In the genomic region with DNA sequence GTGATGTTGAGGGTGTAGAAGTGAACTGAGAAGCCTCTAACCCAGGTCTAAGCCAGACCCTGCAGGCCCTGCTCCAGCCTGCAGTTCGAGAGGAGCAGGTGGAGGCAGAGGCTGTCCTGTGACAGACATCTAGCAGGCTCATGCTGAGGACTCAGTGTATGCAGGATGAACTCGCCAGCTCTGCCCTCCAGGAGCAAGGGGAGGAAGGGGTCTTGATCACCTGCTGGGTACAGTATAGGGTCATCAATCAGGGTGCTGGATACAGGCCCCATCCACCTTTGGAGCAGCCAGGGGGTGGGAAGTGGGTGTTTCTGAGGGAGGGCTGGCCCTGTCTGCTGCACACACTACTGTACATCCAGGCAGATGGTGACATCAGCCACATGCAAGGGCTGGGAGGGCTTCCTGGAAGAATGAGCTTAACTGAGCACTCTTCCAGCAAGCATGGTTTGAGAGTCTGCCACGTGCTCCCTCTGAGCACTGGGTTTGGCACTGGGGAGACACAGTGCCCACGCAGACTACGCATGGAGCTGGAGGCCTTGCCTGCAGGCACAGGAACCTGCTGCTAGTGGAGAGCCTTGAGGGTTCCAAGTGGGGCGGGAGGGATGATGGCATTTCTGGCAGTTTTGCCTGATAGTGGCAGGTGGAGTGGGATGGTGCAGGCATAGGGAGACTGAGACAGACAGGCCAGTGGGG, we compare ENCODE assay signal across 23 cellular contexts. TPM values are rescaled to one million over a fixed set of nuclear protein-coding genes. Genes with fewer than 3 reads are reported as not detected.
DNase-seq lines count a peak whose midpoint lies in the region; ATAC-seq, FAIRE-seq and TF ChIP-seq lines count a peak whose summit lies in the region.
"Had no signal": no experiment of that assay in that cellular context is flagged by ENCODE, and none has a peak within 500 bp of the region (broad histone marks: within the 10 kb centered on the region; RNA-seq: fewer than 3 reads in every experiment).

No MANE protein-coding gene starts in this region.

- H3K27ac ChIP-seq in caudate nucleus (ENCODE audit: low read depth, low read length): peak overlapping the region; percentile 8
- H3K27ac ChIP-seq in small intestine (ENCODE audit: low read depth in 1 of 2, low read length in 1 of 2): no peak overlapping the region
- H3K27ac ChIP-seq: 22Rv1, GM23248, SJCRH30 had no signal

- peaks cover 3% of the 10 kb centered on the region for H3K36me3 Mint-ChIP-seq in IgD-negative memory B cell

- FAIRE-seq in small intestine (lab: Jason Lieb, UNC): no peak
- FAIRE-seq: GM12878 had no signal

- H3K27me3 ChIP-seq in small intestine (ENCODE audit: control insufficient read depth in 2 of 2, insufficient read depth in 2 of 2, low read length in 2 of 2): peaks cover 0 to 5% of the 10 kb centered on the region in 2 donors

- H3K27ac Mint-ChIP-seq in IgD-negative memory B cell: peak overlapping the region in 2 of 3 donors; percentile 50 to 51

- H3K36me3 ChIP-seq in small intestine (ENCODE audit: control insufficient read depth in 2 of 2, insufficient read depth in 2 of 2, low read length in 2 of 2): no peaks in the 10 kb centered on the region
- H3K36me3 ChIP-seq in mucosa of descending colon (ENCODE audit: low read depth): no peaks in the 10 kb centered on the region
- H3K36me3 ChIP-seq: SJCRH30 had no signal

- WGBS in small intestine, 3 donors: 84 to 91% (median 88%) methylated on average over 6 of the region's 6 CpGs

- H3K4me3 ChIP-seq in small intestine (ENCODE audit: low read depth in 1 of 2, low read length in 2 of 2) (no peak overlapping the region), mucosa of descending colon (no peak overlapping the region)
- H3K4me3 ChIP-seq: GM12878, GM23248, SJCRH30 had no signal

- no peaks in the 10 kb centered on the region for H3K9me3 Mint-ChIP-seq in IgD-negative memory B cell

- peak; percentile 25 for DNase-seq in DMS 273 (lab: John Stamatoyannopoulos, UW; ENCODE audit: unreplicated experiment)
- no peak for DNase-seq in DMS 273 treated with DMSO at 0.1 percent for 48 hours (lab: John Stamatoyannopoulos, UW)
- peak in 33 of 61 donors; percentile 17 to 77 (median 36) for DNase-seq in caudate nucleus (lab: John Stamatoyannopoulos, UW)
- DNase-seq in posterior cingulate gyrus: peak in 6 of 10 donors; percentile 61 to 95 (median 84)
- DNase-seq in small intestine: no peak
- no peak for DNase-seq in mucosa of descending colon
- no peak for DNase-seq in iPS-NIHi11 (ENCODE audit: low spot score)
- DNase-seq: Calu3; CD4-positive, alpha-beta memory T cell; DMS79 treated with DMSO at 0.1 percent for 48 hours; GDM1; GM23248; NCI-H1048; NCI-H1436 treated with DMSO at 0.1 percent for 48 hours; NCI-H2081 treated with DMSO at 0.1 percent for 48 hours; NCI-H226; NCI-H524 treated with DMSO at 0.1 percent for 48 hours; NK-92 treated with Interleukin-12 subunit alpha and Interleukin-12 subunit beta, amount 100 ng/mL, for 24 hours; SJCRH30 had no signal

- intact Hi-C loops in posterior cingulate gyrus (cut with DNase I): loop anchor here (10.0 kb wide), 1 partner anchor 50 kb away; a partner anchor contains a TSS
- intact Hi-C loops in mucosa of descending colon (cut with DNase I, micrococcal nuclease): no loop called here

- no peak for ATAC-seq in mucosa of descending colon
- ATAC-seq: GM12878 had no signal

- H3K4me1 Mint-ChIP-seq in IgD-negative memory B cell: peaks cover 0 to 2% (median 2%) of the 10 kb centered on the region in 3 donors

- H3K9me3 ChIP-seq in small intestine (ENCODE audit: control insufficient read depth, low read depth): no peaks in the 10 kb centered on the region
- no peaks in the 10 kb centered on the region for H3K9me3 ChIP-seq in mucosa of descending colon
- H3K9me3 ChIP-seq: SJCRH30 had no signal

- H3K27me3 Mint-ChIP-seq in IgD-negative memory B cell: peaks cover 23% of the 10 kb centered on the region

- H3K4me1 ChIP-seq in small intestine (ENCODE audit: control insufficient read depth in 2 of 2, insufficient read depth in 1 of 2, low read depth in 1 of 2, low read length in 1 of 2) (no peaks in the 10 kb centered on the region), mucosa of descending colon (ENCODE audit: low read depth) (peaks cover 6% of the 10 kb centered on the region)

- H3K4me3 Mint-ChIP-seq in IgD-negative memory B cell: no peak overlapping the region
- H3K4me3 Mint-ChIP-seq: CD4-positive, alpha-beta memory T cell had no signal

- TF ChIP-seq CTCF in mucosa of descending colon (IDR thresholded peaks at IDR 0.05): no peak

RNA-seq across cellular contexts. Expression of a gene that starts 9.2 kb away (rescaled TPM):
- polyA plus RNA-seq in IgD-negative memory B cell (0.26 TPM), small intestine (1 to 10 TPM; 1.3 to 6.1 (median 1.9) TPM)
- total RNA-seq in mucosa of descending colon: 10 to 100 TPM in 1 of 3 donors, 1 to 10 TPM in 2; 1.6 to 12.3 (median 2.5) TPM

RNA-seq across cellular contexts. Expression of a gene that starts 12.4 kb away (rescaled TPM):
- polyA plus RNA-seq in IgD-negative memory B cell (not detected), small intestine (under 1 TPM in 1 of 3 donors, not detected in 2; 0.19 TPM)
- total RNA-seq in mucosa of descending colon: 1 to 10 TPM in 2 of 3 donors, under 1 TPM in 1; 0.81 to 2.2 (median 1.5) TPM
- total RNA-seq: GM23248, RPMI7951 had no signal
- polyA plus RNA-seq: CD4-positive, alpha-beta memory T cell; GM23248 had no signal

RNA-seq across cellular contexts. Expression of a gene that starts 23.0 kb away (rescaled TPM):
- 73.5 TPM for polyA plus RNA-seq in IgD-negative memory B cell
- 10 to 100 TPM; 45.2 to 74.0 (median 71.9) TPM for polyA plus RNA-seq in small intestine
- total RNA-seq in mucosa of descending colon: 10 to 100 TPM; 34.9 to 49.1 (median 39.7) TPM

RNA-seq across cellular contexts. Expression of a gene that starts 27.8 kb away (rescaled TPM):
- polyA plus RNA-seq in IgD-negative memory B cell (61.7 TPM), small intestine (10 to 100 TPM in 1 of 3 donors, under 1 TPM in 2; 0.22 to 10.7 (median 0.81) TPM)
- total RNA-seq in mucosa of descending colon: 1 to 10 TPM; 1.9 to 2.9 (median 2.3) TPM
- total RNA-seq: GM23248 had no signal
- polyA plus RNA-seq: GM23248 had no signal

RNA-seq across cellular contexts. Expression of a gene that starts 47.4 kb away (rescaled TPM):
- polyA plus RNA-seq in IgD-negative memory B cell (39.3 TPM), small intestine (10 to 100 TPM in 1 of 3 donors, 1 to 10 TPM in 2; 6.7 to 10.5 (median 9.6) TPM)
- 10 to 100 TPM; 26.0 to 52.0 (median 28.8) TPM for total RNA-seq in mucosa of descending colon

Comparison
In these comparisons a context has a peak if more than half of its experiments do, and no peak if none do; other contexts are left out.
1. DNase-seq: peak in DMS 273 (single experiment), caudate nucleus (33 of 61) and posterior cingulate gyrus (6 of 10); none in DMS 273 treated with DMSO at 0.1 percent for 48 hours (single experiment), small intestine (single experiment), mucosa of descending colon (0 of 3) and iPS-NIHi11 (single experiment).